In genomic region chr3:46844851-46845250, GRCh38 we compare ENCODE assay signal across 1 cellular context.
TF ChIP-seq lines count a peak whose summit lies in the region.

No MANE protein-coding gene starts in this region.

TF ChIP-seq in K562, 482 proteins besides CTCF, POLR2A, EP300 and RAD21:
- TF ChIP-seq, protein P1, sequence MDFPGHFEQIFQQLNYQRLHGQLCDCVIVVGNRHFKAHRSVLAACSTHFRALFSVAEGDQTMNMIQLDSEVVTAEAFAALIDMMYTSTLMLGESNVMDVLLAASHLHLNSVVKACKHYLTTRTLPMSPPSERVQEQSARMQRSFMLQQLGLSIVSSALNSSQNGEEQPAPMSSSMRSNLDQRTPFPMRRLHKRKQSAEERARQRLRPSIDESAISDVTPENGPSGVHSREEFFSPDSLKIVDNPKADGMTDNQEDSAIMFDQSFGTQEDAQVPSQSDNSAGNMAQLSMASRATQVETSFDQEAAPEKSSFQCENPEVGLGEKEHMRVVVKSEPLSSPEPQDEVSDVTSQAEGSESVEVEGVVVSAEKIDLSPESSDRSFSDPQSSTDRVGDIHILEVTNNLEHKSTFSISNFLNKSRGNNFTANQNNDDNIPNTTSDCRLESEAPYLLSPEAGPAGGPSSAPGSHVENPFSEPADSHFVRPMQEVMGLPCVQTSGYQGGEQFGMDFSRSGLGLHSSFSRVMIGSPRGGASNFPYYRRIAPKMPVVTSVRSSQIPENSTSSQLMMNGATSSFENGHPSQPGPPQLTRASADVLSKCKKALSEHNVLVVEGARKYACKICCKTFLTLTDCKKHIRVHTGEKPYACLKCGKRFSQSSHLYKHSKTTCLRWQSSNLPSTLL (IDR thresholded peaks at IDR 0.05), result no peak
- TF ChIP-seq SMC3 (conservative IDR thresholded peaks at IDR 0.05; ENCODE audit: insufficient read depth, low read depth, low read length) (no peak), ZFP30 (CRISPR knock-in tag; IDR thresholded peaks at IDR 0.05; ENCODE audit: borderline replicate concordance) (no peak), SAFB (IDR thresholded peaks at IDR 0.05; ENCODE audit: borderline replicate concordance, low read depth, low read length) (no peak), SMAD1 (IDR thresholded peaks at IDR 0.05; ENCODE audit: low read depth, low read length, partially characterized antibody) (no peak), TAF15 (IDR thresholded peaks at IDR 0.05; ENCODE audit: low read depth, low read length) (no peak), FOXJ2 (tag; IDR thresholded peaks at IDR 0.05) (no peak), ZKSCAN3 (CRISPR knock-in tag; IDR thresholded peaks at IDR 0.05) (no peak), ZNF217 (CRISPR knock-in tag; IDR thresholded peaks at IDR 0.05) (no peak), FOXM1 (IDR thresholded peaks at IDR 0.05; ENCODE audit: low read depth) (no peak), FOXM1 (CRISPR knock-in tag; IDR thresholded peaks at IDR 0.05; ENCODE audit: low read depth) (no peak), ZNF134 (CRISPR knock-in tag; conservative IDR thresholded peaks at IDR 0.05) (no peak)
- TF ChIP-seq, protein P2, sequence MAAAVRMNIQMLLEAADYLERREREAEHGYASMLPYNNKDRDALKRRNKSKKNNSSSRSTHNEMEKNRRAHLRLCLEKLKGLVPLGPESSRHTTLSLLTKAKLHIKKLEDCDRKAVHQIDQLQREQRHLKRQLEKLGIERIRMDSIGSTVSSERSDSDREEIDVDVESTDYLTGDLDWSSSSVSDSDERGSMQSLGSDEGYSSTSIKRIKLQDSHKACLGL (CRISPR knock-in tag; IDR thresholded peaks at IDR 0.05; ENCODE audit: borderline replicate concordance, poor library complexity, severe bottlenecking), result no peak
- TF ChIP-seq, protein P3, sequence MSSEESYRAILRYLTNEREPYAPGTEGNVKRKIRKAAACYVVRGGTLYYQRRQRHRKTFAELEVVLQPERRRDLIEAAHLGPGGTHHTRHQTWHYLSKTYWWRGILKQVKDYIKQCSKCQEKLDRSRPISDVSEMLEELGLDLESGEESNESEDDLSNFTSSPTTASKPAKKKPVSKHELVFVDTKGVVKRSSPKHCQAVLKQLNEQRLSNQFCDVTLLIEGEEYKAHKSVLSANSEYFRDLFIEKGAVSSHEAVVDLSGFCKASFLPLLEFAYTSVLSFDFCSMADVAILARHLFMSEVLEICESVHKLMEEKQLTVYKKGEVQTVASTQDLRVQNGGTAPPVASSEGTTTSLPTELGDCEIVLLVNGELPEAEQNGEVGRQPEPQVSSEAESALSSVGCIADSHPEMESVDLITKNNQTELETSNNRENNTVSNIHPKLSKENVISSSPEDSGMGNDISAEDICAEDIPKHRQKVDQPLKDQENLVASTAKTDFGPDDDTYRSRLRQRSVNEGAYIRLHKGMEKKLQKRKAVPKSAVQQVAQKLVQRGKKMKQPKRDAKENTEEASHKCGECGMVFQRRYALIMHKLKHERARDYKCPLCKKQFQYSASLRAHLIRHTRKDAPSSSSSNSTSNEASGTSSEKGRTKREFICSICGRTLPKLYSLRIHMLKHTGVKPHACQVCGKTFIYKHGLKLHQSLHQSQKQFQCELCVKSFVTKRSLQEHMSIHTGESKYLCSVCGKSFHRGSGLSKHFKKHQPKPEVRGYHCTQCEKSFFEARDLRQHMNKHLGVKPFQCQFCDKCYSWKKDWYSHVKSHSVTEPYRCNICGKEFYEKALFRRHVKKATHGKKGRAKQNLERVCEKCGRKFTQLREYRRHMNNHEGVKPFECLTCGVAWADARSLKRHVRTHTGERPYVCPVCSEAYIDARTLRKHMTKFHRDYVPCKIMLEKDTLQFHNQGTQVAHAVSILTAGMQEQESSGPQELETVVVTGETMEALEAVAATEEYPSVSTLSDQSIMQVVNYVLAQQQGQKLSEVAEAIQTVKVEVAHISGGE (CRISPR knock-in tag; IDR thresholded peaks at IDR 0.05), result no peak
